In genomic region chr1:42931108-42931539, GRCh38 we compare ENCODE assay signal across 8 cellular contexts.
DNase-seq lines count a peak whose midpoint lies in the region; ATAC-seq lines count a peak whose summit lies in the region.

No MANE protein-coding gene starts in this region.

- DNase-seq in DMS53 (lab: John Stamatoyannopoulos, UW) (peak; percentile 70), HK-2 (ENCODE audit: unreplicated experiment) (peak; percentile 30), SKM-1 treated with dmso at 0.1 percent for 144 hours (lab: John Stamatoyannopoulos, UW; ENCODE audit: unreplicated experiment) (peak; percentile 82), astrocyte of the hippocampus (ENCODE audit: low read depth, low spot score) (peak; percentile 69), iris pigment epithelial cell (ENCODE audit: low read depth) (peak; percentile 42)
- DNase-seq in stimulated activated naive CD4-positive, alpha-beta T cell treated with Interleukin-2 at 50 U/mL for 16 hours (lab: John Stamatoyannopoulos, UW): peak; percentile 34

- ATAC-seq in HG02870 (IDR thresholded peaks at IDR 0.05; ENCODE audit: unreplicated experiment): no peak
- ATAC-seq in HG03520 (IDR thresholded peaks at IDR 0.05; ENCODE audit: unreplicated experiment): no peak

Comparison
In these comparisons a context has a peak if more than half of its experiments do, and no peak if none do; other contexts are left out.
1. DNase-seq: peak in every context shown above with its lines; median percentile 82 in SKM-1 treated with dmso at 0.1 percent for 144 hours; 70 in DMS53; 69 in astrocyte of the hippocampus; 42 in iris pigment epithelial cell; 34 in stimulated activated naive CD4-positive, alpha-beta T cell treated with Interleukin-2 at 50 U/mL for 16 hours; 30 in HK-2.